Comparison of ENCODE assay signal across 18 cellular contexts in the genomic region with DNA sequence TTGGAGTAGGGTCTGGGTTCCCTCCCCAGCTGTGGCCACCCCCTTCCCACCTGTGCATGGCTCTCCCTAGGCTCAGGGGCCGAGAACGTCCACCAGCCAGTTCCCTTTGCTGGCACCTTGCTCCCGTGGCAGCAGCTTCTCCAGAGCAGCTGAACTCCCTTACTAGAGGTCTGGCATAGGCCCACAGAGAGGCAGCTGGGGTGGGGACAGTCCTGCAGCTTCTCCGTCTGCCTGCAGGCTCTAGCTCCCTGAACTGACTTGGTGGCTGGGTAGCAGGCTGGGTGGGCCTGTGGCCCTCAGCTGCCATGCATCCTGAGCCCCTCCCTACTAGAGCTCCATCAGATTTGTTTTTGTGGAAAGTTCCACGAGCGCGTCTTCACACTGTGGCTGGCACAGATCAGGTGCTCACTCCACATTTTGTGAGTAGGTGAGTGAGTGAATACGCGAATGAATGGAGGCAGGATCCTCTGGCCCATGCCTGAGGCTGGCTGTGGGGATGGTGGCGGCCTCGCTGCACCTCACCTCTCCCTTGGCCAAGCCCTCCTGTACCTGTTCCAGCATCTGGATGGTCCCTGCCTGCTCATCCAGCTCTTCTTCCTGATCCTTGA. TPM values are rescaled to one million over a fixed set of nuclear protein-coding genes. Genes with fewer than 3 reads are reported as not detected.
DNase-seq lines count a peak whose midpoint lies in the region; ATAC-seq, FAIRE-seq and TF ChIP-seq lines count a peak whose summit lies in the region.
"Had no signal": no experiment of that assay in that cellular context is flagged by ENCODE, and none has a peak within 500 bp of the region (broad histone marks: within the 10 kb centered on the region; RNA-seq: fewer than 3 reads in every experiment).

No MANE protein-coding gene starts in this region.

- H3K4me1 ChIP-seq in HepG2 (ENCODE audit: insufficient read depth, low read length) (no peaks in the 10 kb centered on the region), right lobe of liver (no peaks in the 10 kb centered on the region), trophoblast cell (ENCODE audit: control insufficient read depth in 1 of 2, insufficient read depth in 2 of 2, low read length in 2 of 2) (no peaks in the 10 kb centered on the region)
- H3K4me1 ChIP-seq: HAP-1 had no signal

- H2BK12ac ChIP-seq in trophoblast cell (ENCODE audit: low read length): no peak overlapping the region

- no peak overlapping the region for H4K8ac ChIP-seq in trophoblast cell (ENCODE audit: low read depth, low read length)

- H3K36me3 ChIP-seq in HepG2 (replicated peaks in 1 of 2; ENCODE audit: control insufficient read depth in 1 of 2, insufficient read depth in 2 of 2, low read length in 2 of 2): peaks cover 47 to 87% of the 10 kb centered on the region in 2 experiments
- H3K36me3 ChIP-seq in right lobe of liver: peaks cover 30 to 99% (median 65%) of the 10 kb centered on the region in 4 donors
- peaks cover 82 to 86% of the 10 kb centered on the region in 2 experiments for H3K36me3 ChIP-seq in trophoblast cell (ENCODE audit: control insufficient read depth in 1 of 2, insufficient read depth in 2 of 2, low read length in 2 of 2)

- peaks cover 48 to 80% of the 10 kb centered on the region in 2 donors for H3K36me3 Mint-ChIP-seq in stimulated activated naive B cell treated with anti-CD40 and anti-IgM and Interleukin-4, amounts not matched to agents 10 μg/mL and 1 μg/mL and 100 μg/mL, for 72 hours

- H2BK5ac ChIP-seq in trophoblast cell (ENCODE audit: low read depth, low read length, poor library complexity): no peak overlapping the region

- in situ Hi-C loops in HepG2 (cut with HindIII; ENCODE audit: extremely low pct_ligation_motif_present, low pct_unique_long_range_greater_than_20kb): no loop called here

- peak overlapping the region; percentile 59 for H3K27ac Mint-ChIP-seq in stimulated activated naive B cell treated with anti-CD40 and anti-IgM and Interleukin-4, amounts not matched to agents 10 μg/mL and 1 μg/mL and 100 μg/mL, for 72 hours
- H3K27ac Mint-ChIP-seq: CD8-positive, alpha-beta T cell had no signal

- no peak overlapping the region for H3K23ac ChIP-seq in trophoblast cell (ENCODE audit: low read length)

- H2AK5ac ChIP-seq in trophoblast cell (ENCODE audit: low read length): no peak overlapping the region

- H3K79me1 ChIP-seq in trophoblast cell (ENCODE audit: low read length): no peaks in the 10 kb centered on the region

- no peak overlapping the region for H3K14ac ChIP-seq in trophoblast cell (ENCODE audit: low read length)

- intact Hi-C loops in HepG2 (cut with micrococcal nuclease; ENCODE audit: unreplicated experiment): no loop called here
- intact Hi-C loops in right lobe of liver (cut with DNase I): no loop called here
- intact Hi-C loops in left colon (cut with DNase I, micrococcal nuclease): no loop called here

- H4K12ac ChIP-seq in trophoblast cell (ENCODE audit: low read depth, low read length): no peak overlapping the region

- H3K27ac ChIP-seq in HepG2 (ENCODE audit: extremely low read length, insufficient read depth, low read length): no peak overlapping the region
- no peak overlapping the region for H3K27ac ChIP-seq in right lobe of liver
- no peak overlapping the region for H3K27ac ChIP-seq in trophoblast cell (ENCODE audit: low read depth, low read length)
- H3K27ac ChIP-seq: BLaER1, HL-60 had no signal

- no peak overlapping the region for H3K4ac ChIP-seq in trophoblast cell (ENCODE audit: low read depth, low read length)

- WGBS in HepG2 (ENCODE audit: low lambda C conversion rate): 98% methylated on average over 9 of the region's 11 CpGs
- 81% methylated on average over 4 of the region's 11 CpGs for WGBS in right lobe of liver (ENCODE audit: insufficient coverage, low coverage, low lambda C conversion rate, missing lambda C conversion rate)
- no CpG with 5 or more reads among the region's 11 CpGs for WGBS in trophoblast cell (ENCODE audit: extremely low coverage, insufficient coverage, insufficient read length)

- no peak for TF ChIP-seq RAD21 in HepG2 (CRISPR knock-in tag; IDR thresholded peaks at IDR 0.05)

- TF ChIP-seq EP300 in HepG2 (IDR thresholded peaks at IDR 0.05; ENCODE audit: low read depth in 2 of 2, low read length in 2 of 2): no peak
- TF ChIP-seq EP300 in HepG2 (CRISPR knock-in tag; IDR thresholded peaks at IDR 0.05; ENCODE audit: borderline replicate concordance): no peak

- H3K27me3 ChIP-seq in HepG2 (ENCODE audit: control insufficient read depth in 1 of 2, insufficient read depth in 2 of 2, low read length in 2 of 2): no peaks in the 10 kb centered on the region
- no peaks in the 10 kb centered on the region for H3K27me3 ChIP-seq in right lobe of liver
- no peaks in the 10 kb centered on the region for H3K27me3 ChIP-seq in trophoblast cell (ENCODE audit: insufficient read depth, low read length)
- H3K27me3 ChIP-seq: BLaER1 had no signal

- no peaks in the 10 kb centered on the region for H3K27me3 Mint-ChIP-seq in stimulated activated naive B cell treated with anti-CD40 and anti-IgM and Interleukin-4, amounts not matched to agents 10 μg/mL and 1 μg/mL and 100 μg/mL, for 72 hours
- H3K27me3 Mint-ChIP-seq: IgD-negative memory B cell had no signal

- no peak overlapping the region for H3K4me3 ChIP-seq in HepG2 (replicated peaks in 1 of 3; ENCODE audit: insufficient read depth in 1 of 3, low read depth in 2 of 3, low read length in 3 of 3)
- no peak overlapping the region for H3K4me3 ChIP-seq in right lobe of liver
- H3K4me3 ChIP-seq in trophoblast cell (ENCODE audit: low read depth, low read length): no peak overlapping the region
- H3K4me3 ChIP-seq: BLaER1, GM12878, HAP-1 had no signal

- H3K9me3 ChIP-seq in HepG2 (ENCODE audit: low read length): no peaks in the 10 kb centered on the region
- H3K9me3 ChIP-seq in right lobe of liver: no peaks in the 10 kb centered on the region
- H3K9me3 ChIP-seq in trophoblast cell (ENCODE audit: insufficient read depth, low read depth, low read length): no peaks in the 10 kb centered on the region
- H3K9me3 ChIP-seq: BLaER1, HAP-1 had no signal

- no peak overlapping the region for H3K4me3 Mint-ChIP-seq in stimulated activated naive B cell treated with anti-CD40 and anti-IgM and Interleukin-4, amounts not matched to agents 10 μg/mL and 1 μg/mL and 100 μg/mL, for 72 hours
- H3K4me3 Mint-ChIP-seq: CD8-positive, alpha-beta T cell; IgD-negative memory B cell had no signal

- no TSS peak for BruUV-seq in HepG2 (replicated peaks; lab: Mats Ljungman, UMichigan)

- H4K91ac ChIP-seq in trophoblast cell (ENCODE audit: low read depth, low read length): no peak overlapping the region

- H4K20me1 ChIP-seq in HepG2 (ENCODE audit: insufficient read depth, low read length): no peaks in the 10 kb centered on the region

- TF ChIP-seq POLR2A in HepG2 (IDR thresholded peaks at IDR 0.05; ENCODE audit: insufficient read depth in 1 of 2, low read depth in 2 of 2, low read length in 2 of 2) (no peak), right lobe of liver (IDR thresholded peaks at IDR 0.05) (no peak)

- DNase-seq in HepG2 (ENCODE audit: low spot score) (no peak), right lobe of liver (no peak), cerebellar cortex (ENCODE audit: low spot score) (peak; percentile 78), left colon (no peak), trophoblast cell (no peak), GOT3 (lab: John Stamatoyannopoulos, UW) (no peak), T-helper 9 cell (no peak)
- DNase-seq in stimulated activated naive B cell treated with anti-CD40 and anti-IgM and Interleukin-4, amounts not matched to agents 10 μg/mL and 1 μg/mL and 100 μg/mL, for 72 hours: no peak
- DNase-seq: 8988T; Calu3; CD8-positive, alpha-beta T cell; DMS79 treated with DMSO at 0.1 percent for 48 hours had no signal

- POLR2A ChIA-PET in HepG2 (lab: Yijun Ruan, JAX): no interaction called here

- ATAC-seq in HepG2 (no peak), right lobe of liver (no peak), left colon (peak; percentile 10)
- no peak for ATAC-seq in stimulated activated naive B cell treated with anti-CD40 and anti-IgM and Interleukin-4, amounts not matched to agents 10 μg/mL and 1 μg/mL and 100 μg/mL, for 72 hours (replicated peaks)
- ATAC-seq: CD8-positive, alpha-beta T cell; GM12878 had no signal

- H3K9me3 Mint-ChIP-seq in stimulated activated naive B cell treated with anti-CD40 and anti-IgM and Interleukin-4, amounts not matched to agents 10 μg/mL and 1 μg/mL and 100 μg/mL, for 72 hours: no peaks in the 10 kb centered on the region
- H3K9me3 Mint-ChIP-seq: CD8-positive, alpha-beta T cell; IgD-negative memory B cell had no signal

- H3K79me2 ChIP-seq in HepG2 (ENCODE audit: insufficient read depth, low read length): no peaks in the 10 kb centered on the region
- H3K79me2 ChIP-seq in trophoblast cell (ENCODE audit: control insufficient read depth, insufficient read depth, low read length, poor library complexity): no peaks in the 10 kb centered on the region

- TF ChIP-seq CTCF in HepG2 (CRISPR knock-in tag; IDR thresholded peaks at IDR 0.05) (no peak), right lobe of liver (IDR thresholded peaks at IDR 0.05) (no peak)

- CTCF ChIA-PET in HepG2 (lab: Yijun Ruan, JAX; ENCODE audit: low intra/inter-chr PET ratio, low total read pairs): no interaction called here

- no peaks in the 10 kb centered on the region for H3K4me1 Mint-ChIP-seq in stimulated activated naive B cell treated with anti-CD40 and anti-IgM and Interleukin-4, amounts not matched to agents 10 μg/mL and 1 μg/mL and 100 μg/mL, for 72 hours

- H3K18ac ChIP-seq in trophoblast cell (ENCODE audit: low read length): no peak overlapping the region

- no peak overlapping the region for H2AFZ ChIP-seq in HepG2 (ENCODE audit: low read length)
- no peak overlapping the region for H2AFZ ChIP-seq in trophoblast cell (ENCODE audit: insufficient read depth, low read length, poor library complexity)

- FAIRE-seq in HepG2 (lab: Jason Lieb, UNC): no peak
- FAIRE-seq: GM12878, GM19239 had no signal

- H3K4me2 ChIP-seq in HepG2 (ENCODE audit: low read depth, low read length) (no peak overlapping the region), trophoblast cell (ENCODE audit: low read length) (no peak overlapping the region)
- H3K4me2 ChIP-seq: BLaER1 had no signal

- H3K9ac ChIP-seq in HepG2 (ENCODE audit: insufficient read depth, low read depth, low read length) (no peak overlapping the region), trophoblast cell (ENCODE audit: low read length) (no peak overlapping the region)
- H3K9ac ChIP-seq: BLaER1 had no signal

- no peak overlapping the region for H2BK120ac ChIP-seq in trophoblast cell (ENCODE audit: insufficient read depth, low read length, poor library complexity)

RNA-seq across cellular contexts. Expression of gene PIPOX, which starts 51.3 kb away (rescaled TPM):
- total RNA-seq in HepG2 (2016; rRNA removed; fragmentation: Illumina TruSeq; extraction: Trizol) (87.3 and 118 TPM in 2 replicates), right lobe of liver (100 to 1,000 TPM; 167 to 322 (median 226) TPM), left colon (1 to 10 TPM in 1 of 2 donors, under 1 TPM in 1; 0.46 to 2.2 TPM)
- total RNA-seq in HepG2 (2016; cell fraction: cytosol; rRNA removed; fragmentation: Illumina TruSeq; extraction: Trizol; ENCODE audit: low read depth): 26.7 and 31.6 TPM in 2 replicates
- 88.1 and 122 TPM in 2 replicates for total RNA-seq in HepG2 (2016; cell fraction: insoluble cytoplasmic fraction; rRNA removed; fragmentation: Illumina TruSeq; extraction: Trizol)
- 58.6 and 66.6 TPM in 2 replicates for total RNA-seq in HepG2 (2016; cell fraction: membrane; rRNA removed; fragmentation: Illumina TruSeq; extraction: Trizol)
- total RNA-seq in HepG2 (2016; cell fraction: nucleus; rRNA removed; fragmentation: Illumina TruSeq; extraction: Trizol): 44.6 and 56.3 TPM in 2 replicates
- 154 and 170 TPM in 2 replicates for polyA plus RNA-seq in HepG2 (2011; rRNA removed)
- polyA plus RNA-seq in HepG2 (2011; cell fraction: cytosol; rRNA removed): 162 and 171 TPM in 2 replicates
- 53.1 and 70.6 TPM in 2 replicates for polyA plus RNA-seq in HepG2 (2011; cell fraction: nucleus; rRNA removed)
- polyA plus RNA-seq in HepG2 (2012): 126 and 138 TPM in 2 replicates
- 27.0 and 31.1 TPM in 2 replicates for polyA plus RNA-seq in HepG2 (2016; cell fraction: cytosol; fragmentation: Illumina TruSeq; extraction: Trizol; ENCODE audit: low read depth)
- 141 and 149 TPM in 2 replicates for polyA plus RNA-seq in HepG2 (2016; cell fraction: insoluble cytoplasmic fraction; fragmentation: Illumina TruSeq; extraction: Trizol; ENCODE audit: low read depth)
- polyA plus RNA-seq in HepG2 (2016; cell fraction: membrane; fragmentation: Illumina TruSeq; extraction: Trizol; ENCODE audit: low read depth): 56.2 and 67.0 TPM in 2 replicates
- 75.2 and 77.3 TPM in 2 replicates for polyA plus RNA-seq in HepG2 (2016; cell fraction: nucleus; fragmentation: Illumina TruSeq; extraction: Trizol; ENCODE audit: insufficient read depth, low read depth)
- 19.4 and 304 TPM in 2 replicates for polyA minus RNA-seq in HepG2 (2011; rRNA and poly(A)+ RNA removed; ENCODE audit: low replicate concordance)
- 55.4 and 68.2 TPM in 2 replicates for polyA minus RNA-seq in HepG2 (2011; cell fraction: cytosol; rRNA and poly(A)+ RNA removed)
- 58.6 and 76.2 TPM in 2 replicates for polyA minus RNA-seq in HepG2 (2011; cell fraction: nucleus; rRNA and poly(A)+ RNA removed)
- polyA plus RNA-seq in trophoblast cell (2013): 0.37 and 0.40 TPM in 2 replicates

Comparison
In these comparisons a context has a peak if more than half of its experiments do, and no peak if none do; other contexts are left out.
1. RNA of gene PIPOX, which starts 51.3 kb away (total RNA-seq): 167 to 322 TPM in right lobe of liver and 26.7 to 122 TPM in HepG2; 0.46 to 2.2 TPM in left colon; every median in the first group is over 4 times any median in the second.